ENCODE assay signal across 1 cellular context in genomic region chrX:71532078-71532752, GRCh38.
TF ChIP-seq lines count a peak whose summit lies in the region.

No MANE protein-coding gene starts in this region.

TF ChIP-seq in K562, 482 proteins besides CTCF, POLR2A, EP300 and RAD21 (continued from another document and continues in another):
- TF ChIP-seq ID3 (CRISPR knock-in tag; IDR thresholded peaks at IDR 0.05) (no peak), ID3 (tag; IDR thresholded peaks at IDR 0.05) (no peak), THRAP3 (IDR thresholded peaks at IDR 0.05; ENCODE audit: borderline replicate concordance) (no peak), CEBPG (CRISPR knock-in tag; IDR thresholded peaks at IDR 0.05) (no peak), CEBPG (tag; conservative IDR thresholded peaks at IDR 0.05 in 1 of 2, IDR thresholded peaks at IDR 0.05 in 1 of 2) (no peak), GTF3C2 (IDR thresholded peaks at IDR 0.05; ENCODE audit: borderline replicate concordance, extremely low read depth, insufficient read length) (no peak), ARID1B (IDR thresholded peaks at IDR 0.05) (peak; percentile 62), ZNF445 (CRISPR knock-in tag; IDR thresholded peaks at IDR 0.05; ENCODE audit: low read depth) (no peak), MEF2D (tag; conservative IDR thresholded peaks at IDR 0.05; ENCODE audit: low read depth) (no peak), SIN3A (IDR thresholded peaks at IDR 0.05; ENCODE audit: borderline replicate concordance in 2 of 2, control insufficient read depth in 1 of 2, low read depth in 2 of 2, low read length in 2 of 2) (no peak), THRA (IDR thresholded peaks at IDR 0.05) (no peak), ZNF175 (CRISPR knock-in tag; IDR thresholded peaks at IDR 0.05; ENCODE audit: low read depth) (no peak), GMEB1 (CRISPR knock-in tag; IDR thresholded peaks at IDR 0.05) (no peak), U2AF2 (optimal IDR thresholded peaks at IDR 0.05; ENCODE audit: low read depth, low read length) (no peak), HNRNPK (IDR thresholded peaks at IDR 0.05; ENCODE audit: low read depth, low read length, poor library complexity, severe bottlenecking) (no peak), NR2F6 (CRISPR knock-in tag; IDR thresholded peaks at IDR 0.05) (no peak), EZH2 (IDR thresholded peaks at IDR 0.05; ENCODE audit: borderline replicate concordance, low read depth, low read length) (no peak), CCNT2 (IDR thresholded peaks at IDR 0.05; ENCODE audit: borderline replicate concordance, extremely low read depth, insufficient read length, low read depth, low read length) (no peak), TAF1 (IDR thresholded peaks at IDR 0.05; ENCODE audit: control insufficient read depth, extremely low read depth, insufficient read depth, low read length, severe bottlenecking) (no peak), GATAD2A (IDR thresholded peaks at IDR 0.05) (no peak), TEAD4 (IDR thresholded peaks at IDR 0.05; ENCODE audit: low read length) (peak; percentile 38; the same call in 1 of the 2 replicates), TEAD4 (CRISPR knock-in tag; IDR thresholded peaks at IDR 0.05; ENCODE audit: borderline replicate concordance) (no peak), ZNF717 (CRISPR knock-in tag; IDR thresholded peaks at IDR 0.05) (no peak), RB1 (IDR thresholded peaks at IDR 0.05; ENCODE audit: low read depth) (no peak), ATF4 (CRISPR knock-in tag; IDR thresholded peaks at IDR 0.05) (no peak), PURB (CRISPR knock-in tag; IDR thresholded peaks at IDR 0.05; ENCODE audit: low read depth) (no peak), SMARCB1 (IDR thresholded peaks at IDR 0.05; ENCODE audit: insufficient read length, low read depth) (no peak), YY1 (IDR thresholded peaks at IDR 0.05; ENCODE audit: borderline replicate concordance in 1 of 3, control insufficient read depth in 1 of 3, extremely low read depth in 1 of 3, insufficient read depth in 3 of 3, insufficient read length in 1 of 3, insufficient replicate concordance in 2 of 3, low read depth in 1 of 3, low read length in 2 of 3) (peak in 1 of 3 experiments; percentile 53), ZNF644 (tag; IDR thresholded peaks at IDR 0.05; ENCODE audit: low read depth) (0 out of 2 replicates have a peak, but pooled peaks have one; percentile 8), BCL6 (CRISPR knock-in tag; IDR thresholded peaks at IDR 0.05) (no peak), ZNF830 (CRISPR knock-in tag; IDR thresholded peaks at IDR 0.05) (no peak), ESRRB (CRISPR knock-in tag; IDR thresholded peaks at IDR 0.05; ENCODE audit: borderline replicate concordance) (no peak), KLF6 (CRISPR knock-in tag; IDR thresholded peaks at IDR 0.05; ENCODE audit: borderline replicate concordance) (no peak), ZNF174 (CRISPR knock-in tag; IDR thresholded peaks at IDR 0.05) (no peak), CGGBP1 (CRISPR knock-in tag; IDR thresholded peaks at IDR 0.05) (no peak), GTF2A2 (tag; IDR thresholded peaks at IDR 0.05) (no peak), USF1 (CRISPR knock-in tag; IDR thresholded peaks at IDR 0.05) (no peak), NCOR1 (IDR thresholded peaks at IDR 0.05) (no peak), SMARCA4 (IDR thresholded peaks at IDR 0.05) (peak; percentile 40; the same call in 1 of the 2 replicates), LEF1 (IDR thresholded peaks at IDR 0.05) (no peak), KDM4B (IDR thresholded peaks at IDR 0.05; ENCODE audit: borderline replicate concordance in 2 of 2, low read depth in 1 of 2) (no peak), OTX1 (CRISPR knock-in tag; IDR thresholded peaks at IDR 0.05) (no peak), NFXL1 (CRISPR knock-in tag; IDR thresholded peaks at IDR 0.05) (no peak), CBFB (CRISPR knock-in tag; IDR thresholded peaks at IDR 0.05) (no peak), MAZ (CRISPR knock-in tag; conservative IDR thresholded peaks at IDR 0.05 in 1 of 2, IDR thresholded peaks at IDR 0.05 in 1 of 2) (no peak), FIP1L1 (IDR thresholded peaks at IDR 0.05; ENCODE audit: low read depth, low read length, poor library complexity, severe bottlenecking) (no peak), POLR2H (tag; IDR thresholded peaks at IDR 0.05; ENCODE audit: low read depth) (no peak), IRF9 (tag; IDR thresholded peaks at IDR 0.05) (no peak), ADNP (tag; IDR thresholded peaks at IDR 0.05) (no peak), ZNF133 (CRISPR knock-in tag; IDR thresholded peaks at IDR 0.05) (no peak), UBTF (IDR thresholded peaks at IDR 0.05; ENCODE audit: borderline replicate concordance in 1 of 2, low read depth in 2 of 2, low read length in 2 of 2) (no peak), HDAC3 (IDR thresholded peaks at IDR 0.05; ENCODE audit: borderline replicate concordance, partially characterized antibody) (no peak), ZNF395 (CRISPR knock-in tag; IDR thresholded peaks at IDR 0.05) (no peak; the same call in 1 of the 2 replicates), PBX2 (CRISPR knock-in tag; IDR thresholded peaks at IDR 0.05; ENCODE audit: low read depth) (no peak), PBX2 (tag; conservative IDR thresholded peaks at IDR 0.05; ENCODE audit: low read depth) (peak; percentile 71), ZNF551 (CRISPR knock-in tag; IDR thresholded peaks at IDR 0.05) (no peak), ARID2 (IDR thresholded peaks at IDR 0.05) (no peak), CHD2 (IDR thresholded peaks at IDR 0.05; ENCODE audit: low read depth, low read length) (no peak), ARHGAP35 (IDR thresholded peaks at IDR 0.05; ENCODE audit: partially characterized antibody) (no peak)
